In the genomic region with DNA sequence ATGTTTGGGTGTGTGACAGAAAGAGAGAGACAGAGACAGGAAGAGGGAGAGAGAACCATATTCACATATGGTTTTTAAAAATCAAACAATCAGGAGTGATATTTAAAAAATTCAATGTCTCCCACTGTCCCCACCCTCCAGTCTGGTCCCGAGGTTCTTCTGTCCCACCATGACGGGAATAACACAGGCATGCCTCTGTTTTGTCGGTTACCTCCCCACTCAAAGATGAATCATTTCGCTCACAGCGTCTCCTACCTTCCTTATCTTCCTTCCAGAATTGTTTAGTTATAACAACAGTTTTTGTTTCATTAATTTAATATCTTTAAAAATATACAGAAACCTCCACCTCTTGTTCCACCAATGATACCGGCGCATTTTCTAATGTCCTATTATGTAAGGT, we compare ENCODE assay signal across 15 cellular contexts.
DNase-seq lines count a peak whose midpoint lies in the region; ATAC-seq and TF ChIP-seq lines count a peak whose summit lies in the region.
"Had no signal": no experiment of that assay in that cellular context is flagged by ENCODE, and none has a peak within 500 bp of the region (broad histone marks: within the 10 kb centered on the region; RNA-seq: fewer than 3 reads in every experiment).

No MANE protein-coding gene starts in this region.

- H3K4ac ChIP-seq in neuronal stem cell (ENCODE audit: low read length): no peak overlapping the region

- H4K91ac ChIP-seq in neuronal stem cell (ENCODE audit: low read depth, low read length, poor library complexity): no peak overlapping the region

- intact Hi-C loops in Right ventricle myocardium inferior (cut with DNase I): no loop called here

- H3K9ac ChIP-seq in neuronal stem cell (ENCODE audit: low read depth, low read length, poor library complexity): no peak overlapping the region

- ATAC-seq in Right ventricle myocardium inferior (no peak), HG02642 (IDR thresholded peaks at IDR 0.05; ENCODE audit: poor library complexity, unreplicated experiment) (no peak)
- ATAC-seq: CD8-positive, alpha-beta T cell had no signal

- no peak overlapping the region for H4K8ac ChIP-seq in neuronal stem cell (ENCODE audit: low read depth, low read length)

- H3K18ac ChIP-seq in neuronal stem cell (ENCODE audit: low read length): no peak overlapping the region

- no peak overlapping the region for H2BK12ac ChIP-seq in neuronal stem cell (ENCODE audit: low read length)

- no peaks in the 10 kb centered on the region for H3K79me1 ChIP-seq in neuronal stem cell (ENCODE audit: low read depth, low read length)

- no peaks in the 10 kb centered on the region for H3K27me3 Mint-ChIP-seq in glutamatergic neuron (ENCODE audit: unreplicated experiment)

- H3K27ac ChIP-seq in right atrium auricular region (no peak overlapping the region), neuronal stem cell (replicated peaks; ENCODE audit: low read length) (no peak overlapping the region)
- H3K27ac ChIP-seq: 22Rv1 had no signal

- H2AK5ac ChIP-seq in neuronal stem cell (ENCODE audit: low read depth, low read length): no peak overlapping the region

- H3K36me3 ChIP-seq in right atrium auricular region: no peaks in the 10 kb centered on the region
- no peaks in the 10 kb centered on the region for H3K36me3 ChIP-seq in neuronal stem cell (replicated peaks in 1 of 2; ENCODE audit: control insufficient read depth in 2 of 2, insufficient read depth in 2 of 2, low read length in 2 of 2)

- H2BK5ac ChIP-seq in neuronal stem cell (ENCODE audit: low read length): no peak overlapping the region

- H3K4me3 Mint-ChIP-seq in glutamatergic neuron (ENCODE audit: unreplicated experiment): no peak overlapping the region
- H3K4me3 Mint-ChIP-seq: CD14-positive monocyte; CD8-positive, alpha-beta T cell; H9 had no signal

- no peak overlapping the region for H2BK120ac ChIP-seq in neuronal stem cell (ENCODE audit: low read depth, low read length)

- H3K4me3 ChIP-seq in right atrium auricular region (no peak overlapping the region), neuronal stem cell (ENCODE audit: low read length in 2 of 2) (no peak overlapping the region), foreskin fibroblast (ENCODE audit: low read depth in 1 of 2, low read length in 2 of 2) (no peak overlapping the region)

- H3K4me2 ChIP-seq in neuronal stem cell (ENCODE audit: insufficient read depth, low read length, poor library complexity, severe bottlenecking): no peak overlapping the region

- no peak overlapping the region for H3K23ac ChIP-seq in neuronal stem cell (ENCODE audit: low read depth, low read length, poor library complexity)

- no peaks in the 10 kb centered on the region for H3K9me3 ChIP-seq in right atrium auricular region
- H3K9me3 ChIP-seq in neuronal stem cell (replicated peaks in 1 of 2; ENCODE audit: control insufficient read depth in 2 of 2, insufficient read depth in 1 of 2, low read depth in 1 of 2, low read length in 2 of 2): no peaks in the 10 kb centered on the region

- no peaks in the 10 kb centered on the region for H3K27me3 ChIP-seq in right atrium auricular region
- H3K27me3 ChIP-seq in neuronal stem cell (ENCODE audit: control insufficient read depth in 3 of 3, insufficient read depth in 3 of 3, low read depth in 1 of 3, low read length in 3 of 3): peaks cover 0 to 6% (median 0%) of the 10 kb centered on the region in 3 experiments

- H2AFZ ChIP-seq in neuronal stem cell (ENCODE audit: low read length): peak overlapping the region; percentile 60

- H3K4me1 ChIP-seq in right atrium auricular region: no peaks in the 10 kb centered on the region
- peaks cover 1 to 4% of the 10 kb centered on the region in 2 donors for H3K4me1 ChIP-seq in neuronal stem cell (ENCODE audit: control insufficient read depth in 2 of 2, insufficient read depth in 1 of 2, low read depth in 1 of 2, low read length in 2 of 2)

- no peak for TF ChIP-seq CTCF in right atrium auricular region (IDR thresholded peaks at IDR 0.05)
- no peak for TF ChIP-seq CTCF in glutamatergic neuron (IDR thresholded peaks at IDR 0.05; ENCODE audit: partially characterized antibody, unreplicated experiment)
- TF ChIP-seq CTCF in foreskin fibroblast (IDR thresholded peaks at IDR 0.05; ENCODE audit: low read depth, low read length): no peak

- no peak overlapping the region for H2BK15ac ChIP-seq in neuronal stem cell (ENCODE audit: low read length)

- H3K4me1 Mint-ChIP-seq in glutamatergic neuron (ENCODE audit: low read depth, unreplicated experiment): peaks cover 4% of the 10 kb centered on the region

- no CpG with 5 or more reads among the region's 7 CpGs for WGBS in neuronal stem cell (ENCODE audit: extremely low coverage in 2 of 2, insufficient read length in 2 of 2, insufficient replicate concordance in 1 of 2), 2 donors

- H3K36me3 Mint-ChIP-seq in glutamatergic neuron (ENCODE audit: unreplicated experiment): no peaks in the 10 kb centered on the region
- H3K36me3 Mint-ChIP-seq: CD14-positive monocyte; CD8-positive, alpha-beta T cell had no signal

- H3K27ac Mint-ChIP-seq in glutamatergic neuron (ENCODE audit: unreplicated experiment): peak overlapping the region; percentile 52
- H3K27ac Mint-ChIP-seq: CD8-positive, alpha-beta T cell; H9 had no signal

- DNase-seq in right atrium auricular region (ENCODE audit: low spot score): peak; percentile 18
- no peak for DNase-seq in Right ventricle myocardium inferior (ENCODE audit: missing footprints)
- DNase-seq in glutamatergic neuron: no peak
- no peak for DNase-seq in neuronal stem cell (ENCODE audit: low spot score)
- no peak for DNase-seq in NCI-H1092 (lab: John Stamatoyannopoulos, UW)
- DNase-seq in HuH-7.5 (ENCODE audit: low spot score): no peak
- DNase-seq in foreskin fibroblast: no peak
- DNase-seq: COR-L47, EL, GOT3, H9 had no signal

- no peak overlapping the region for H3K14ac ChIP-seq in neuronal stem cell (ENCODE audit: low read length)

- H3K9me3 Mint-ChIP-seq in glutamatergic neuron (ENCODE audit: unreplicated experiment): peaks cover 3% of the 10 kb centered on the region
- H3K9me3 Mint-ChIP-seq: CD8-positive, alpha-beta T cell; H9 had no signal
